ENCODE assay signal across 16 cellular contexts in the genomic region with DNA sequence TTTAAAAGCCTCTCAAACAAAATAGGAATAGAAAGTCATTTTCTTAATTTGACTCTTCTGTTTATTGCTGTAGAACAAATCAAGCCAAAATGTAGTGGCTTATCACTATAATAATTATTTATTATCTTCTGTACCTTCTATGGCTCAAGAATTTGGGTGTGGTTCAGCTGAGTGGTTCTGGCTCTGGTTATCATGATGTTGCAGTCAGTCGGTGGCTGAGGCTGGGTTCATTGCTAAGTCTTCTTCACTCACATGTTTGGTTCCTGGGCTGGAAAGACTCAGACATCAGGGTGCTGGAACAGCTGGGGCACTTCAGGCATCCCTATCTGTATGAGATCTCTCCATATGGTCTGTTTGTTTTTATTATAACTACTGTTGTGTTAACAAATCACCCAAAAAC.
"Had no signal": no experiment of that assay in that cellular context is flagged by ENCODE, and none has a peak within 500 bp of the region (broad histone marks: within the 10 kb centered on the region; RNA-seq: fewer than 3 reads in every experiment).

No MANE protein-coding gene starts in this region.

- DNase-seq: activated CD4-positive, CD25-positive, alpha-beta regulatory T cell treated with anti-CD3 and anti-CD28 coated beads, Interleukin-2, amount 50 U/mL, for 72 hours; activated naive CD4-positive, alpha-beta T cell treated with Interleukin-2 at 50 U/mL for 16 hours; activated T-cell treated with anti-CD3 and anti-CD28 coated beads for 4 hours; dermis blood vessel endothelial cell; foreskin fibroblast; hippocampal formation; left ventricle myocardium inferior; nucleus accumbens; posterior cingulate gyrus; stimulated activated CD4-positive, alpha-beta T cell treated with anti-CD3 and anti-CD28 coated beads, Interleukin-4, amount 100 ng/mL, for 4 hours; stimulated activated CD8-positive, alpha-beta memory T cell treated with anti-CD3 and anti-CD28 coated beads, Interleukin-4, amount 100 ng/mL, for 48 hours; stimulated activated naive CD4-positive, alpha-beta T cell treated with Interleukin-2 at 50 U/mL for 16 hours; T-helper 2 cell; trophoblast cell had no signal

- H3K4me3 ChIP-seq: left ventricle myocardium inferior, skin epidermis had no signal

- H3K27ac ChIP-seq: epithelial cell of prostate, left ventricle myocardium inferior, skin epidermis had no signal

- H3K36me3 ChIP-seq: left ventricle myocardium inferior had no signal

- H3K9me3 ChIP-seq: left ventricle myocardium inferior had no signal
